In the genomic region with DNA sequence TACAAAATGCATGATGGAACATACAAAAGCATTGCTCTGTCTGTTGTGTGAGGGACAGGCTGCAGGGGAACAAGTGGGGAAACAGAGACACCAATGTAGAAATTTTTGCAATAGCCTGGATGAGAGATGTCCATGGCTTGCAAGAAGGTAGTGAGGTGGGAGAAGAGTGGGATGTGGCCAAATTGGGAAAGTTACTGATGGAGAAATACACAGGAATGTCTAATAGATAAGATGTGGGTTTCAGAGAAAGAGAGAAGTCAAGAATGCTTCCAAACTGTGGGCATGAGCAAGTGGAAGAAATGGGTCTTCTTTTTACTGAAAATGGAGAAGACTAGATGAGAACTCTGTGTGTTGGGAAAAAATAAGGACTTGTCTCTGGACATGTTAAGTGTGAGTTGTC, we compare ENCODE assay signal across 28 cellular contexts.
"Had no signal": no experiment of that assay in that cellular context is flagged by ENCODE, and none has a peak within 500 bp of the region (broad histone marks: within the 10 kb centered on the region; RNA-seq: fewer than 3 reads in every experiment).

No MANE protein-coding gene starts in this region.

- H3K27ac ChIP-seq: neutrophil, pancreas, psoas muscle, right lobe of liver, sigmoid colon, spleen, stomach, thoracic aorta, thyroid gland, tibial nerve, upper lobe of left lung, uterus had no signal

- DNase-seq: naive B cell; naive thymus-derived CD8-positive, alpha-beta T cell; nephron progenitor cell; nucleus accumbens; pancreas; psoas muscle; right cardiac atrium; right lobe of liver; sigmoid colon; small intestine; spleen; stimulated activated CD4-positive, alpha-beta T cell treated with anti-CD3 and anti-CD28 coated beads, Interleukin-12 subunit alpha, Interleukin-12 subunit beta, amount 100 ng/mL, for 4 hours; stimulated activated CD4-positive, alpha-beta T cell treated with anti-CD3 and anti-CD28 coated beads, Interleukin-1b, Interleukin-23, amount 100 ng/mL, for 48 hours; stimulated activated CD4-positive, alpha-beta T cell treated with anti-CD3 and anti-CD28 coated beads, Interleukin-4, amount 100 ng/mL, for 1 hour; stimulated activated CD4-positive, alpha-beta T cell treated with anti-CD3 and anti-CD28 coated beads, Interleukin-4, amount 100 ng/mL, for 4 hours; stimulated activated CD8-positive, alpha-beta memory T cell treated with anti-CD3 and anti-CD28 coated beads, Interleukin-4, amount 100 ng/mL, for 48 hours; stimulated activated naive CD4-positive, alpha-beta T cell; stimulated activated naive CD8-positive, alpha-beta T cell treated with anti-CD3 and anti-CD28 coated beads, Interleukin-15, Interleukin-2, amounts not matched to agents 100 U/mL and 50 U/mL, for 24 hours; stomach; thyroid gland; trophoblast cell; upper lobe of left lung; uterus had no signal

- H3K36me3 ChIP-seq: neutrophil, pancreas, right lobe of liver, sigmoid colon, spleen, stomach, thoracic aorta, thyroid gland, tibial nerve, upper lobe of left lung, uterus had no signal

- H3K27me3 ChIP-seq: neutrophil, pancreas, right lobe of liver, sigmoid colon, spleen, stomach, thyroid gland, tibial nerve, upper lobe of left lung, uterus had no signal

- H3K4me3 ChIP-seq: pancreas, psoas muscle, right lobe of liver, sigmoid colon, spleen, stomach, thoracic aorta, thyroid gland, tibial nerve, upper lobe of left lung, uterus had no signal

- H3K4me1 ChIP-seq: pancreas, psoas muscle, right lobe of liver, spleen, stomach, tibial nerve, upper lobe of left lung, uterus had no signal

- H3K9me3 ChIP-seq: neutrophil, pancreas, psoas muscle, right lobe of liver, sigmoid colon, spleen, stomach, thoracic aorta, thyroid gland, tibial nerve, upper lobe of left lung, uterus had no signal

- ATAC-seq: naive thymus-derived CD8-positive, alpha-beta T cell; natural killer cell treated with Interleukin-12 subunit alpha and Interleukin-12 subunit beta and Interleukin-15 and Interleukin-18, amount 100 ng/mL, for 72 hours; pancreas; psoas muscle; right cardiac atrium; right lobe of liver; stimulated activated memory B cell treated with anti-CD40 and anti-IgM and Interleukin-4, amounts not matched to agents 10 μg/mL and 1 μg/mL and 100 μg/mL, for 72 hours; stimulated activated naive CD8-positive, alpha-beta T cell treated with anti-CD3 and anti-CD28 coated beads, Interleukin-15, Interleukin-2, amounts not matched to agents 100 U/mL and 50 U/mL, for 24 hours had no signal

- FAIRE-seq: pancreas, small intestine had no signal
